In genomic region chr17:72476575-72476986, GRCh38 we compare ENCODE assay signal across 13 cellular contexts.
A peak's percentile ranks its signal among the peaks of the same experiment; 100 is the strongest.
DNase-seq lines count a peak whose midpoint lies in the region; FAIRE-seq and TF ChIP-seq lines count a peak whose summit lies in the region.
"Had no signal": no experiment of that assay in that cellular context is flagged by ENCODE, and none has a peak within 500 bp of the region (broad histone marks: within the 10 kb centered on the region; RNA-seq: fewer than 3 reads in every experiment).

No MANE protein-coding gene starts in this region.

- FAIRE-seq in GM19239 (lab: Jason Lieb, UNC): peak; percentile 18

- no peak for TF ChIP-seq CTCF in ovary (IDR thresholded peaks at IDR 0.05)

- TF ChIP-seq EP300 in ovary (IDR thresholded peaks at IDR 0.05): no peak

- H3K4me1 ChIP-seq in iPS-18a (ENCODE audit: control insufficient read depth, low read depth, low read length) (peaks cover 36% of the 10 kb centered on the region), ovary (ENCODE audit: insufficient read depth) (no peaks in the 10 kb centered on the region)
- H3K4me1 ChIP-seq: heart left ventricle had no signal

- H3K27me3 ChIP-seq in iPS-18a (ENCODE audit: control insufficient read depth, insufficient read depth, low read length): no peaks in the 10 kb centered on the region
- no peaks in the 10 kb centered on the region for H3K27me3 ChIP-seq in ovary

- intact Hi-C loops in ovary (cut with DNase I): no loop called here

- peak overlapping the region; percentile 62 for H3K27ac ChIP-seq in angular gyrus (ENCODE audit: low read depth, low read length)
- H3K27ac ChIP-seq in iPS-18a (ENCODE audit: low read length): peak overlapping the region; percentile 78
- H3K27ac ChIP-seq in ovary: no peak overlapping the region
- H3K27ac ChIP-seq: heart left ventricle, RWPE1 had no signal

- H3K4me3 ChIP-seq in iPS-18a (ENCODE audit: low read length): peak overlapping the region; percentile 25
- H3K4me3 ChIP-seq in ovary: no peak overlapping the region
- H3K4me3 ChIP-seq: heart left ventricle had no signal

- DNase-seq in GM19239 (ENCODE audit: insufficient read length, low spot score) (no peak), retina (peak; percentile 79), SKM-1 (lab: John Stamatoyannopoulos, UW; ENCODE audit: unreplicated experiment) (no peak), ovary (no peak), EL (no peak)
- DNase-seq: activated CD4-positive, alpha-beta memory T cell treated with anti-CD3 and anti-CD28 coated beads, Interleukin-2, amount 10 ng/mL, durations not matched to agents 7 days and 5 days; CD4-positive, alpha-beta T cell; heart left ventricle; NCI-H526; stimulated activated naive CD8-positive, alpha-beta T cell treated with anti-CD3 and anti-CD28 coated beads, Interleukin-15, Interleukin-2, amounts not matched to agents 100 U/mL and 50 U/mL, for 24 hours had no signal

- 27 to 57% (median 30%) methylated on average over 12 of the region's 12 CpGs for WGBS in ovary, 3 donors

- H3K36me3 ChIP-seq in iPS-18a (ENCODE audit: control insufficient read depth, low read depth, low read length) (no peaks in the 10 kb centered on the region), ovary (no peaks in the 10 kb centered on the region)
- H3K36me3 ChIP-seq: heart left ventricle had no signal

- peak overlapping the region; percentile 53 for H3K9ac ChIP-seq in iPS-18a (ENCODE audit: low read length)

- no peak for TF ChIP-seq POLR2A in ovary (IDR thresholded peaks at IDR 0.05)

- no peaks in the 10 kb centered on the region for H3K9me3 ChIP-seq in iPS-18a (ENCODE audit: control insufficient read depth, low read depth, low read length)
- no peaks in the 10 kb centered on the region for H3K9me3 ChIP-seq in ovary

Comparison
In these comparisons a context has a peak if more than half of its experiments do, and no peak if none do; other contexts are left out.
1. H3K27ac ChIP-seq: peak in angular gyrus (single experiment) and iPS-18a (single experiment); none in ovary (0 of 2).